Comparison of ENCODE assay signal across 8 cellular contexts in genomic region chrX:154397888-154398667, GRCh38. TPM values are rescaled to one million over a fixed set of nuclear protein-coding genes. Genes with fewer than 3 reads are reported as not detected.
DNase-seq lines count a peak whose midpoint lies in the region; ATAC-seq and TF ChIP-seq lines count a peak whose summit lies in the region.

Gene RPL10, plus strand, starts transcription at chrX:154398377. Its CDS starts 143 bp downstream, at chrX:154398520.

- H3K4me1 ChIP-seq in gastroesophageal sphincter (peaks cover 0 to 40% (median 4%) of the 10 kb centered on the region in 3 donors), neutrophil (ENCODE audit: control insufficient read depth in 1 of 2, insufficient read depth in 1 of 2, low read depth in 1 of 2, low read length in 1 of 2) (peaks cover 16 to 21% of the 10 kb centered on the region in 2 experiments)

- no peaks in the 10 kb centered on the region for H3K9me3 ChIP-seq in gastroesophageal sphincter
- H3K9me3 ChIP-seq in neutrophil, result no peaks in the 10 kb centered on the region

- peak; percentile 97 for DNase-seq in NCI-H1092 treated with DMSO at 0.1 percent for 48 hours (lab: John Stamatoyannopoulos, UW)
- DNase-seq in activated naive CD4-positive, alpha-beta T cell treated with anti-CD3 and anti-CD28 coated beads, Interleukin-2, amount 50 U/mL, for 16 hours, result peak; percentile 88

- H3K4me3 ChIP-seq in GM08714 (ENCODE audit: low read length) (peak within 1 kb of the TSS; percentile 73), gastroesophageal sphincter (peak within 1 kb of the TSS; percentile 73 to 97), neutrophil (ENCODE audit: low read depth in 1 of 2, low read length in 1 of 2) (peak within 1 kb of the TSS; percentile 70 to 78)

- H3K27ac ChIP-seq in gastroesophageal sphincter, result peak within 1 kb of the TSS; percentile 92 to 100 (median 96)
- H3K27ac ChIP-seq in neutrophil, result peak within 1 kb of the TSS; percentile 96

- ATAC-seq in HG02610 (IDR thresholded peaks at IDR 0.05; ENCODE audit: unreplicated experiment) (peak; percentile 72), SK-N-SH treated with all-trans-retinoic acid at 6 μM for 48 hours (peak; percentile 56), gastroesophageal sphincter (peak; percentile 95)

- 44% methylated on average over 15 of the region's 69 CpGs; no CpG with 5 or more reads in 1 of the 2 donors for WGBS in gastroesophageal sphincter (ENCODE audit: low coverage in 1 of 2), 2 donors

- TF ChIP-seq EP300 in gastroesophageal sphincter (IDR thresholded peaks at IDR 0.05), result no peak

- no peak for TF ChIP-seq CTCF in gastroesophageal sphincter (IDR thresholded peaks at IDR 0.05)
- no peak for TF ChIP-seq CTCF in neutrophil (IDR thresholded peaks at IDR 0.05)
- TF ChIP-seq CTCF in subcutaneous adipose tissue (IDR thresholded peaks at IDR 0.05; ENCODE audit: low read depth), result no peak

- TF ChIP-seq POLR2A in gastroesophageal sphincter (IDR thresholded peaks at IDR 0.05), result peak; percentile 95 to 98

- H3K36me3 ChIP-seq in gastroesophageal sphincter (peaks cover 0 to 32% of the 10 kb centered on the region in 2 donors), neutrophil (peaks cover 30% of the 10 kb centered on the region)

- no peaks in the 10 kb centered on the region for H3K27me3 ChIP-seq in gastroesophageal sphincter
- no peaks in the 10 kb centered on the region for H3K27me3 ChIP-seq in neutrophil

TF ChIP-seq in SK-N-SH treated with all-trans-retinoic acid at 6 μM for 48 hours, 23 proteins besides CTCF, POLR2A, EP300 and RAD21:
- no peak for TF ChIP-seq ZC3H10 (CRISPR knock-in tag; IDR thresholded peaks at IDR 0.05)
- TF ChIP-seq RARB (CRISPR knock-in tag; IDR thresholded peaks at IDR 0.05), result no peak
- TF ChIP-seq TOX (CRISPR knock-in tag; IDR thresholded peaks at IDR 0.05; ENCODE audit: borderline replicate concordance), result no peak
- TF ChIP-seq ZNF565 (CRISPR knock-in tag; conservative IDR thresholded peaks at IDR 0.05; ENCODE audit: low read depth), result no peak
- TF ChIP-seq PATZ1 (CRISPR knock-in tag; IDR thresholded peaks at IDR 0.05; ENCODE audit: borderline replicate concordance), result 0 out of 2 replicates have a peak, but pooled peaks have one; percentile 16
- no peak for TF ChIP-seq ARNTL (CRISPR knock-in tag; IDR thresholded peaks at IDR 0.05; ENCODE audit: borderline replicate concordance, low read depth)
- TF ChIP-seq ZNF8 (CRISPR knock-in tag; IDR thresholded peaks at IDR 0.05), result no peak
- no peak for TF ChIP-seq OSR1 (CRISPR knock-in tag; IDR thresholded peaks at IDR 0.05)
- no peak for TF ChIP-seq TCF4 (CRISPR knock-in tag; IDR thresholded peaks at IDR 0.05; ENCODE audit: borderline replicate concordance)
- TF ChIP-seq PPARA (CRISPR knock-in tag; IDR thresholded peaks at IDR 0.05; ENCODE audit: borderline replicate concordance), result no peak
- no peak for TF ChIP-seq ESRRG (CRISPR knock-in tag; IDR thresholded peaks at IDR 0.05)
- TF ChIP-seq SNAI2 (CRISPR knock-in tag; IDR thresholded peaks at IDR 0.05), result no peak
- TF ChIP-seq ISL1 (CRISPR knock-in tag; IDR thresholded peaks at IDR 0.05), result no peak
- no peak for TF ChIP-seq TSHZ2 (CRISPR knock-in tag; IDR thresholded peaks at IDR 0.05)
- peak; percentile 42; the same call in 1 of the 2 replicates for TF ChIP-seq CREB5 (CRISPR knock-in tag; IDR thresholded peaks at IDR 0.05; ENCODE audit: low read depth)
- TF ChIP-seq ZNF70 (CRISPR knock-in tag; IDR thresholded peaks at IDR 0.05), result no peak
- TF ChIP-seq CSDC2 (CRISPR knock-in tag; IDR thresholded peaks at IDR 0.05), result no peak
- TF ChIP-seq BACH2 (CRISPR knock-in tag; IDR thresholded peaks at IDR 0.05; ENCODE audit: borderline replicate concordance), result no peak
TF ChIP-seq in SK-N-SH treated with all-trans-retinoic acid at 6 μM for 48 hours: peak in this region for 2.

RNA-seq across cellular contexts. Expression of gene RPL10, which starts in this region (rescaled TPM):
- total RNA-seq in gastroesophageal sphincter, result 1,000 to 10,000 TPM; 3,970 to 7,427 (median 5,392) TPM
- total RNA-seq in subcutaneous adipose tissue, result 1,000 to 10,000 TPM; 3,672 to 6,817 (median 5,466) TPM

Comparison
In these comparisons a context has a peak if more than half of its experiments do, and no peak if none do; other contexts are left out.
1. Peak in every context shown above with its lines: DNase-seq, ATAC-seq, H3K4me3 ChIP-seq and H3K27ac ChIP-seq.